ENCODE assay signal across 10 cellular contexts in genomic region chr1:8024329-8024728, GRCh38. TPM values are rescaled to one million over a fixed set of nuclear protein-coding genes. Genes with fewer than 3 reads are reported as not detected.
A peak's percentile ranks its signal among the peaks of the same experiment; 100 is the strongest.
DNase-seq lines count a peak whose midpoint lies in the region; TF ChIP-seq lines count a peak whose summit lies in the region.
"Had no signal": no experiment of that assay in that cellular context is flagged by ENCODE, and none has a peak within 500 bp of the region (broad histone marks: within the 10 kb centered on the region; RNA-seq: fewer than 3 reads in every experiment).

No MANE protein-coding gene starts in this region.

- H3K9ac ChIP-seq in H9 (ENCODE audit: extremely low read depth, insufficient read length, low read length) (no peak overlapping the region), skeletal muscle tissue (ENCODE audit: low read depth in 1 of 3, low read length in 3 of 3) (no peak overlapping the region)

- H2BK120ac ChIP-seq in H9 (ENCODE audit: low read depth, low read length, poor library complexity, severe bottlenecking) = no peak overlapping the region

- H4K20me1 ChIP-seq in H9 (ENCODE audit: control insufficient read depth, insufficient read depth, insufficient read length) = no peaks in the 10 kb centered on the region

- H4K5ac ChIP-seq in H9 (ENCODE audit: insufficient read length, low read depth, low read length) = no peak overlapping the region

- no peak overlapping the region for H2BK5ac ChIP-seq in H9 (ENCODE audit: insufficient read length, low read length)

- no peaks in the 10 kb centered on the region; a peak in 1 of 5 replicates for H3K9me3 Mint-ChIP-seq in H9
- H3K9me3 Mint-ChIP-seq in brain = no peaks in the 10 kb centered on the region
- no peaks in the 10 kb centered on the region for H3K9me3 Mint-ChIP-seq in activated CD4-positive, alpha-beta T cell treated with anti-CD3 and anti-CD28 coated beads, Interleukin-2, amount 10 ng/mL, durations not matched to agents 24 days and 14 days
- no peaks in the 10 kb centered on the region for H3K9me3 Mint-ChIP-seq in activated naive CD8-positive, alpha-beta T cell treated with anti-CD3 and anti-CD28 coated beads for 36 hours
- H3K9me3 Mint-ChIP-seq: natural killer cell had no signal

- H3K36me3 Mint-ChIP-seq in H9 (ENCODE audit: insufficient read depth in 1 of 3, low read depth in 3 of 3) = peaks cover 0 to 4% (median 0%) of the 10 kb centered on the region in 3 experiments; a peak in 2 of 7 replicates
- H3K36me3 Mint-ChIP-seq in brain = no peaks in the 10 kb centered on the region
- H3K36me3 Mint-ChIP-seq in activated CD4-positive, alpha-beta T cell treated with anti-CD3 and anti-CD28 coated beads, Interleukin-2, amount 10 ng/mL, durations not matched to agents 24 days and 14 days (ENCODE audit: low read depth) = no peaks in the 10 kb centered on the region
- H3K36me3 Mint-ChIP-seq in activated naive CD8-positive, alpha-beta T cell treated with anti-CD3 and anti-CD28 coated beads for 36 hours = no peaks in the 10 kb centered on the region
- H3K36me3 Mint-ChIP-seq: natural killer cell had no signal

- H3K4me1 Mint-ChIP-seq in H9 = peaks cover 58 to 74% of the 10 kb centered on the region in 2 experiments
- H3K4me1 Mint-ChIP-seq in brain = peaks cover 77% of the 10 kb centered on the region
- H3K4me1 Mint-ChIP-seq in activated CD4-positive, alpha-beta T cell treated with anti-CD3 and anti-CD28 coated beads, Interleukin-2, amount 10 ng/mL, durations not matched to agents 24 days and 14 days = peaks cover 10% of the 10 kb centered on the region
- peaks cover 14% of the 10 kb centered on the region for H3K4me1 Mint-ChIP-seq in activated naive CD8-positive, alpha-beta T cell treated with anti-CD3 and anti-CD28 coated beads for 36 hours

- H2BK15ac ChIP-seq in H9 (ENCODE audit: low read depth, low read length) = no peak overlapping the region

- peaks cover 45% of the 10 kb centered on the region; the same call in 1 of the 2 replicates for H3K79me2 ChIP-seq in H9 (ENCODE audit: insufficient read depth, low read length)

- DNase-seq in H9 (no peak), kidney epithelial cell (ENCODE audit: low read depth) (no peak), NCI-H226 (no peak)
- DNase-seq in activated CD4-positive, alpha-beta T cell treated with anti-CD3 and anti-CD28 coated beads, Interleukin-2, amount 10 ng/mL, durations not matched to agents 24 days and 14 days = no peak
- no peak for DNase-seq in activated naive CD8-positive, alpha-beta T cell treated with anti-CD3 and anti-CD28 coated beads for 36 hours
- no peak for DNase-seq in activated naive CD4-positive, alpha-beta T cell treated with anti-CD3 and anti-CD28 coated beads, Interleukin-2, amount 50 U/mL, for 16 hours
- DNase-seq: DMS153, natural killer cell had no signal

- H3K4me3 ChIP-seq in kidney epithelial cell (ENCODE audit: low read depth, low read length) (peak overlapping the region; percentile 77), skeletal muscle tissue (ENCODE audit: low read length in 3 of 3) (peak overlapping the region in 2 of 3 donors; percentile 9 to 81)

- H3K27me3 ChIP-seq in H9 (ENCODE audit: insufficient read depth, low read length) (no peaks in the 10 kb centered on the region; the same call in 1 of the 2 replicates), kidney epithelial cell (ENCODE audit: control insufficient read depth, insufficient read depth, low read length) (no peaks in the 10 kb centered on the region), skeletal muscle tissue (ENCODE audit: control insufficient read depth in 3 of 3, insufficient read depth in 3 of 3, low read length in 3 of 3) (no peaks in the 10 kb centered on the region)

- no CpG with 5 or more reads among the region's 3 CpGs for WGBS in H9 (ENCODE audit: extremely low coverage, insufficient read length, low lambda C conversion rate)

- H3K27ac ChIP-seq in H9 (ENCODE audit: insufficient read length, low read depth, low read length) (no peak overlapping the region), skeletal muscle tissue (ENCODE audit: low read depth, low read length) (no peak overlapping the region)

- no peak overlapping the region for H3K56ac ChIP-seq in H9 (ENCODE audit: insufficient read length, low read depth, low read length)

- TF ChIP-seq CTCF in H9 (conservative IDR thresholded peaks at IDR 0.05) (no peak), brain (conservative IDR thresholded peaks at IDR 0.05) (no peak), kidney epithelial cell (IDR thresholded peaks at IDR 0.05; ENCODE audit: insufficient read depth, low read length, poor library complexity, severe bottlenecking) (no peak)

- H3K27me3 Mint-ChIP-seq in H9 (ENCODE audit: low read depth) (peaks cover 13% of the 10 kb centered on the region), brain (peaks cover 10% of the 10 kb centered on the region)
- peaks cover 72% of the 10 kb centered on the region for H3K27me3 Mint-ChIP-seq in activated CD4-positive, alpha-beta T cell treated with anti-CD3 and anti-CD28 coated beads, Interleukin-2, amount 10 ng/mL, durations not matched to agents 24 days and 14 days
- peaks cover 38% of the 10 kb centered on the region for H3K27me3 Mint-ChIP-seq in activated naive CD8-positive, alpha-beta T cell treated with anti-CD3 and anti-CD28 coated beads for 36 hours

- peak overlapping the region; percentile 84 for H3K4me2 ChIP-seq in H9 (ENCODE audit: insufficient read depth, insufficient read length, low read length)

- H4K91ac ChIP-seq in H9 (ENCODE audit: insufficient read length, low read depth, low read length) = no peak overlapping the region

- no peak overlapping the region for H4K8ac ChIP-seq in H9 (replicated peaks; ENCODE audit: insufficient read length, low read depth, low read length)

- H3T11ph ChIP-seq in H9 (ENCODE audit: low read length) = no peak overlapping the region

- peaks cover 12% of the 10 kb centered on the region for H3K23me2 ChIP-seq in H9 (ENCODE audit: insufficient read length, low read depth, low read length, poor library complexity, severe bottlenecking)

- H3K18ac ChIP-seq in H9 (ENCODE audit: insufficient read length, low read depth, low read length) = no peak overlapping the region

- no peak overlapping the region for H2AFZ ChIP-seq in H9 (ENCODE audit: low read length)

- H3K36me3 ChIP-seq in kidney epithelial cell (ENCODE audit: control insufficient read depth, insufficient read depth, low read length) = no peaks in the 10 kb centered on the region
- H3K36me3 ChIP-seq in skeletal muscle tissue (ENCODE audit: control insufficient read depth in 3 of 3, insufficient read depth in 3 of 3, low read length in 3 of 3) = no peaks in the 10 kb centered on the region

- no peak overlapping the region for H2AK5ac ChIP-seq in H9 (ENCODE audit: insufficient read length, low read length)

- H3K4me3 Mint-ChIP-seq in H9 (peak overlapping the region; percentile 23 to 89; a peak in 4 of 5 replicates), brain (peak overlapping the region; percentile 87 to 95 (median 91))
- H3K4me3 Mint-ChIP-seq in activated CD4-positive, alpha-beta T cell treated with anti-CD3 and anti-CD28 coated beads, Interleukin-2, amount 10 ng/mL, durations not matched to agents 24 days and 14 days = no peak overlapping the region
- H3K4me3 Mint-ChIP-seq in activated naive CD8-positive, alpha-beta T cell treated with anti-CD3 and anti-CD28 coated beads for 36 hours = no peak overlapping the region

- H3K27ac Mint-ChIP-seq in H9 (no peak overlapping the region), brain (peak overlapping the region in 1 of 5 experiments; percentile 23)
- no peak overlapping the region for H3K27ac Mint-ChIP-seq in activated CD4-positive, alpha-beta T cell treated with anti-CD3 and anti-CD28 coated beads, Interleukin-2, amount 10 ng/mL, durations not matched to agents 24 days and 14 days
- H3K27ac Mint-ChIP-seq in activated naive CD8-positive, alpha-beta T cell treated with anti-CD3 and anti-CD28 coated beads for 36 hours = no peak overlapping the region

- H3K4me1 ChIP-seq in H9 (ENCODE audit: insufficient read depth, low read length) (peaks cover 5% of the 10 kb centered on the region; the same call in 1 of the 2 replicates), skeletal muscle tissue (ENCODE audit: control insufficient read depth in 3 of 3, insufficient read depth in 3 of 3, low read length in 3 of 3) (peaks cover 25 to 34% (median 31%) of the 10 kb centered on the region in 3 donors)

- no peak overlapping the region for H2BK12ac ChIP-seq in H9 (ENCODE audit: insufficient read length, low read depth, low read length)

- H2BK20ac ChIP-seq in H9 (ENCODE audit: low read depth, low read length, poor library complexity, severe bottlenecking) = no peak overlapping the region

- H3K23ac ChIP-seq in H9 (ENCODE audit: insufficient read length, low read depth, low read length) = no peak overlapping the region

- no peaks in the 10 kb centered on the region for H3K79me1 ChIP-seq in H9 (ENCODE audit: insufficient read depth, low read depth, low read length, poor library complexity, severe bottlenecking)

- H3K4ac ChIP-seq in H9 (ENCODE audit: low read depth, low read length) = no peak overlapping the region

- H3K14ac ChIP-seq in H9 (ENCODE audit: insufficient read depth, low read length) = no peak overlapping the region

- no peaks in the 10 kb centered on the region for H3K9me3 ChIP-seq in H9 (ENCODE audit: control insufficient read depth, low read depth, low read length)
- H3K9me3 ChIP-seq in skeletal muscle tissue (ENCODE audit: control insufficient read depth in 3 of 3, low read length in 3 of 3) = no peaks in the 10 kb centered on the region

- intact Hi-C loops in activated CD4-positive, alpha-beta T cell treated with anti-CD3 and anti-CD28 coated beads, Interleukin-2, amount 10 ng/mL, durations not matched to agents 24 days and 14 days (cut with micrococcal nuclease) = no loop called here

RNA-seq across cellular contexts. Expression of gene ERRFI1, which starts 1.8 kb away (rescaled TPM):
- total RNA-seq in H9 (2021) = 19.2 and 20.8 TPM in 2 replicates
- 8.9 TPM for polyA plus RNA-seq in brain (ENCODE audit: insufficient read depth, low read depth, low replicate concordance)
- total RNA-seq in kidney epithelial cell = 61.5 and 66.4 TPM in 2 replicates
- 3.7 TPM for total RNA-seq in skeletal muscle tissue
- total RNA-seq in activated CD4-positive, alpha-beta T cell treated with anti-CD3 and anti-CD28 coated beads, Interleukin-2, amount 10 ng/mL, durations not matched to agents 24 days and 14 days = 2.0 TPM in 2 replicates
- total RNA-seq in activated naive CD8-positive, alpha-beta T cell treated with anti-CD3 and anti-CD28 coated beads for 36 hours = 1 to 10 TPM; 1.2 to 1.4 TPM

Comparison
In these comparisons a context has a peak if more than half of its experiments do, and no peak if none do; other contexts are left out.
1. H3K4me3 Mint-ChIP-seq: peak in H9 (2 of 2) and brain (5 of 5); none in activated CD4-positive, alpha-beta T cell treated with anti-CD3 and anti-CD28 coated beads, Interleukin-2, amount 10 ng/mL, durations not matched to agents 24 days and 14 days (single experiment) and activated naive CD8-positive, alpha-beta T cell treated with anti-CD3 and anti-CD28 coated beads for 36 hours (single experiment).